1 cellular context compared by ENCODE assay signal in genomic region chr14:102501751-102502315, GRCh38.
A peak's percentile ranks its signal among the peaks of the same experiment; 100 is the strongest.
TF ChIP-seq lines count a peak whose summit lies in the region.

No MANE protein-coding gene starts in this region.

TF ChIP-seq in K562, 482 proteins besides CTCF, POLR2A, EP300 and RAD21:
- no peak for TF ChIP-seq TAF15 (IDR thresholded peaks at IDR 0.05; ENCODE audit: low read depth, low read length)
- TF ChIP-seq CTCFL (IDR thresholded peaks at IDR 0.05; ENCODE audit: borderline replicate concordance, insufficient read depth, low read depth, low read length, poor library complexity, severe bottlenecking), result peak; percentile 59
- 0 out of 2 replicates have a peak, but pooled peaks have one; percentile 56 for TF ChIP-seq ZNF592 (IDR thresholded peaks at IDR 0.05)
- TF ChIP-seq USF2 (CRISPR knock-in tag; IDR thresholded peaks at IDR 0.05), result no peak
- peak; percentile 47; the same call in 1 of the 2 replicates for TF ChIP-seq ZBTB7A (IDR thresholded peaks at IDR 0.05; ENCODE audit: borderline replicate concordance, control insufficient read depth, low read depth, low read length)
